In genomic region chr5:464843-465590, GRCh38 we compare ENCODE assay signal across 21 cellular contexts. TPM values are rescaled to one million over a fixed set of nuclear protein-coding genes. Genes with fewer than 3 reads are reported as not detected.
DNase-seq lines count a peak whose midpoint lies in the region; ATAC-seq and TF ChIP-seq lines count a peak whose summit lies in the region.
"Had no signal": no experiment of that assay in that cellular context is flagged by ENCODE, and none has a peak within 500 bp of the region (broad histone marks: within the 10 kb centered on the region; RNA-seq: fewer than 3 reads in every experiment).

No MANE protein-coding gene starts in this region.

- peaks cover 14% of the 10 kb centered on the region for H3K4me1 ChIP-seq in CD4-positive, CD25-positive, alpha-beta regulatory T cell (ENCODE audit: control insufficient read depth, insufficient read depth, low read length, poor library complexity, severe bottlenecking)
- H3K4me1 ChIP-seq in foreskin keratinocyte (no peaks in the 10 kb centered on the region), tibial nerve (no peaks in the 10 kb centered on the region)
- H3K4me1 ChIP-seq: neural progenitor cell had no signal

- TF ChIP-seq EP300 in tibial nerve (IDR thresholded peaks at IDR 0.05), result no peak

- no peak for DNase-seq in CD4-positive, CD25-positive, alpha-beta regulatory T cell
- DNase-seq in foreskin keratinocyte, result no peak
- DNase-seq in sciatic nerve (ENCODE audit: low spot score), result peak; percentile 56
- no peak for DNase-seq in tibial nerve (ENCODE audit: low spot score in 2 of 2)
- no peak for DNase-seq in AML-193 (lab: John Stamatoyannopoulos, UW)
- no peak for DNase-seq in GM10266 (ENCODE audit: extremely low spot score)
- DNase-seq: activated CD4-positive, alpha-beta memory T cell treated with anti-CD3 and anti-CD28 coated beads, Interleukin-2, amount 10 ng/mL, durations not matched to agents 7 days and 5 days; brain microvascular endothelial cell; DMS53; MV-4-11; NCI-H2081 treated with DMSO at 0.1 percent for 48 hours; NCI-H526; PC-9; retina; stimulated activated CD4-positive, alpha-beta T cell treated with anti-CD3 and anti-CD28 coated beads, Interleukin-1b, Interleukin-23, amount 100 ng/mL, for 48 hours had no signal

- H3K27ac Mint-ChIP-seq in CD4-positive, CD25-positive, alpha-beta regulatory T cell, result no peak overlapping the region
- H3K27ac Mint-ChIP-seq: neural progenitor cell had no signal

- peaks cover 4% of the 10 kb centered on the region for H3K27me3 Mint-ChIP-seq in CD4-positive, CD25-positive, alpha-beta regulatory T cell
- H3K27me3 Mint-ChIP-seq: activated CD4-positive, alpha-beta memory T cell treated with anti-CD3 and anti-CD28 coated beads, Interleukin-2, amount 10 ng/mL, durations not matched to agents 7 days and 5 days; IgD-negative memory B cell had no signal

- 90 to 91% methylated on average over 51 to 63 of the region's 63 CpGs for WGBS in tibial nerve, 2 donors

- no peak for TF ChIP-seq CTCF in foreskin keratinocyte (conservative IDR thresholded peaks at IDR 0.05)
- TF ChIP-seq CTCF in tibial nerve (IDR thresholded peaks at IDR 0.05), result no peak
- no peak for TF ChIP-seq CTCF in GM10266 (IDR thresholded peaks at IDR 0.05; ENCODE audit: control insufficient read depth, insufficient read depth, low read depth, missing control alignments)

- H3K27ac ChIP-seq in CD4-positive, CD25-positive, alpha-beta regulatory T cell (ENCODE audit: insufficient read depth, low read length, poor library complexity, severe bottlenecking), result peak overlapping the region; percentile 92
- H3K27ac ChIP-seq in foreskin keratinocyte (no peak overlapping the region), tibial nerve (no peak overlapping the region)
- H3K27ac ChIP-seq: brain microvascular endothelial cell, dorsolateral prefrontal cortex, esophagus muscularis mucosa, neural progenitor cell, PC-9, thoracic aorta had no signal

- peaks cover 0 to 1% (median 0%) of the 10 kb centered on the region in 7 donors for H3K9me3 Mint-ChIP-seq in CD4-positive, CD25-positive, alpha-beta regulatory T cell
- H3K9me3 Mint-ChIP-seq: activated CD4-positive, alpha-beta memory T cell treated with anti-CD3 and anti-CD28 coated beads, Interleukin-2, amount 10 ng/mL, durations not matched to agents 7 days and 5 days; neural progenitor cell had no signal

- no peaks in the 10 kb centered on the region for H3K27me3 ChIP-seq in CD4-positive, CD25-positive, alpha-beta regulatory T cell (ENCODE audit: control insufficient read depth, insufficient read depth, low read length)
- H3K27me3 ChIP-seq in foreskin keratinocyte (no peaks in the 10 kb centered on the region), tibial nerve (no peaks in the 10 kb centered on the region)
- H3K27me3 ChIP-seq: brain microvascular endothelial cell, dorsolateral prefrontal cortex, esophagus muscularis mucosa, neural progenitor cell had no signal

- ATAC-seq in CD4-positive, CD25-positive, alpha-beta regulatory T cell (ENCODE audit: low read depth in 2 of 2), result no peak
- peak; percentile 59 for ATAC-seq in foreskin keratinocyte
- ATAC-seq in sciatic nerve, result no peak

- intact Hi-C loops in sciatic nerve (cut with DNase I), result no loop called here

- no peak overlapping the region for H3K4me3 ChIP-seq in CD4-positive, CD25-positive, alpha-beta regulatory T cell (ENCODE audit: low read depth, low read length)
- H3K4me3 ChIP-seq in GM08714 (ENCODE audit: low read length), result peak overlapping the region; percentile 17; the same call in 1 of the 2 replicates
- H3K4me3 ChIP-seq in tibial nerve, result no peak overlapping the region
- H3K4me3 ChIP-seq: dorsolateral prefrontal cortex, esophagus muscularis mucosa, neural progenitor cell, PC-9, thoracic aorta had no signal

- no peaks in the 10 kb centered on the region for H3K9me3 ChIP-seq in CD4-positive, CD25-positive, alpha-beta regulatory T cell (ENCODE audit: control insufficient read depth in 2 of 2, low read length in 2 of 2)
- no peaks in the 10 kb centered on the region for H3K9me3 ChIP-seq in tibial nerve
- H3K9me3 ChIP-seq: esophagus muscularis mucosa, thoracic aorta had no signal

- peaks cover 24% of the 10 kb centered on the region for H3K36me3 Mint-ChIP-seq in CD4-positive, CD25-positive, alpha-beta regulatory T cell

- no peak for TF ChIP-seq POLR2A in tibial nerve (IDR thresholded peaks at IDR 0.05)

- peaks cover 29% of the 10 kb centered on the region for H3K36me3 ChIP-seq in CD4-positive, CD25-positive, alpha-beta regulatory T cell (ENCODE audit: control insufficient read depth, insufficient read depth, low read length)
- peaks cover 0 to 89% (median 4%) of the 10 kb centered on the region in 3 donors for H3K36me3 ChIP-seq in tibial nerve
- H3K36me3 ChIP-seq: neural progenitor cell had no signal

- H3K4me3 Mint-ChIP-seq in CD4-positive, CD25-positive, alpha-beta regulatory T cell, result peak overlapping the region in 1 of 4 donors; percentile 31
- H3K4me3 Mint-ChIP-seq: activated CD4-positive, alpha-beta memory T cell treated with anti-CD3 and anti-CD28 coated beads, Interleukin-2, amount 10 ng/mL, durations not matched to agents 7 days and 5 days; neural progenitor cell had no signal

- H3K4me1 Mint-ChIP-seq in CD4-positive, CD25-positive, alpha-beta regulatory T cell, result peaks cover 6 to 28% (median 15%) of the 10 kb centered on the region in 4 donors
- H3K4me1 Mint-ChIP-seq: neural progenitor cell had no signal

RNA-seq across cellular contexts. Expression of gene EXOC3, which starts 22.0 kb away (rescaled TPM):
- 95.4 TPM for total RNA-seq in CD4-positive, CD25-positive, alpha-beta regulatory T cell
- 10 to 100 TPM; 23.3 to 52.4 (median 31.9) TPM for polyA plus RNA-seq in CD4-positive, CD25-positive, alpha-beta regulatory T cell
- total RNA-seq in foreskin keratinocyte, result 22.0 and 23.1 TPM in 2 replicates
- 15.3 and 16.1 TPM in 2 replicates for polyA plus RNA-seq in foreskin keratinocyte
- 58.4 TPM for total RNA-seq in sciatic nerve
- total RNA-seq in tibial nerve, result 10 to 100 TPM; 53.5 to 98.4 (median 58.8) TPM

RNA-seq across cellular contexts. Expression of gene SLC9A3, which starts 59.2 kb away (rescaled TPM):
- 2.0 TPM for total RNA-seq in CD4-positive, CD25-positive, alpha-beta regulatory T cell
- polyA plus RNA-seq in CD4-positive, CD25-positive, alpha-beta regulatory T cell, result 1 to 10 TPM; 2.6 to 3.1 (median 2.9) TPM
- total RNA-seq in foreskin keratinocyte (0.65 and 0.85 TPM in 2 replicates), sciatic nerve (12.3 TPM), tibial nerve (10 to 100 TPM; 11.4 to 32.7 (median 17.9) TPM)
- 0.43 and 0.60 TPM in 2 replicates for polyA plus RNA-seq in foreskin keratinocyte
